In genomic region chr2:121094845-121095244, GRCh38 we compare ENCODE assay signal across 23 cellular contexts.
"Had no signal": no experiment of that assay in that cellular context is flagged by ENCODE, and none has a peak within 500 bp of the region (broad histone marks: within the 10 kb centered on the region; RNA-seq: fewer than 3 reads in every experiment).

No MANE protein-coding gene starts in this region.

- ATAC-seq: stimulated activated memory B cell treated with anti-CD40 and anti-IgM and Interleukin-4, amounts not matched to agents 10 μg/mL and 1 μg/mL and 100 μg/mL, for 72 hours had no signal

- DNase-seq: activated CD4-positive, alpha-beta T cell treated with anti-CD3 and anti-CD28 coated beads for 1 hour; esophagus squamous epithelium; stimulated activated CD4-positive, alpha-beta T cell treated with anti-CD3 and anti-CD28 coated beads, Interleukin-4, amount 100 ng/mL, for 4 hours; stimulated activated naive CD8-positive, alpha-beta T cell treated with anti-CD3 and anti-CD28 coated beads, Interleukin-15, amount 100 ng/mL, for 72 hours had no signal

- H3K36me3 ChIP-seq: esophagus squamous epithelium, neutrophil, ovary, vagina had no signal

- H3K4me3 Mint-ChIP-seq: activated CD4-positive, alpha-beta memory T cell treated with anti-CD3 and anti-CD28 coated beads, Interleukin-2, amount 10 ng/mL, durations not matched to agents 7 days and 5 days; activated CD4-positive, alpha-beta T cell treated with anti-CD3 and anti-CD28 coated beads, Interleukin-2, amount 10 ng/mL, durations not matched to agents 7 days and 5 days; central memory CD8-positive, alpha-beta T cell; dendritic cell treated with granulocyte-macrophage colony-stimulating factor and Interleukin-4, amounts not matched to agents 40 ng/mL and 50 ng/mL, for 4 days; endodermal cell; nephron; stimulated activated memory B cell treated with anti-CD40 and anti-IgM and Interleukin-4, amounts not matched to agents 10 μg/mL and 1 μg/mL and 100 μg/mL, for 72 hours; stimulated activated naive CD8-positive, alpha-beta T cell treated with anti-CD3 and anti-CD28 coated beads, Interleukin-15, amount 100 ng/mL, for 72 hours; type B pancreatic cell; WTC11 had no signal

- FAIRE-seq: bronchial epithelial cell, frontal cortex had no signal

- H3K9me3 ChIP-seq: neutrophil, ovary, vagina had no signal

- H3K4me1 Mint-ChIP-seq: activated CD4-positive, alpha-beta memory T cell treated with anti-CD3 and anti-CD28 coated beads, Interleukin-2, amount 10 ng/mL, durations not matched to agents 7 days and 5 days; activated CD4-positive, alpha-beta T cell treated with anti-CD3 and anti-CD28 coated beads, Interleukin-2, amount 10 ng/mL, durations not matched to agents 7 days and 5 days; central memory CD8-positive, alpha-beta T cell; endodermal cell; stimulated activated memory B cell treated with anti-CD40 and anti-IgM and Interleukin-4, amounts not matched to agents 10 μg/mL and 1 μg/mL and 100 μg/mL, for 72 hours; stimulated activated naive CD8-positive, alpha-beta T cell treated with anti-CD3 and anti-CD28 coated beads, Interleukin-15, amount 100 ng/mL, for 72 hours; WTC11 had no signal

- H2AFZ ChIP-seq: hepatocyte had no signal

- H3K4me2 ChIP-seq: hepatocyte, smooth muscle cell had no signal

- H3K4me3 ChIP-seq: esophagus squamous epithelium, hepatocyte, ovary, smooth muscle cell, vagina had no signal

- H3K9me3 Mint-ChIP-seq: activated CD4-positive, alpha-beta memory T cell treated with anti-CD3 and anti-CD28 coated beads, Interleukin-2, amount 10 ng/mL, durations not matched to agents 7 days and 5 days; activated CD4-positive, alpha-beta T cell treated with anti-CD3 and anti-CD28 coated beads, Interleukin-2, amount 10 ng/mL, durations not matched to agents 7 days and 5 days; activated naive CD4-positive, alpha-beta T cell treated with anti-CD3 and anti-CD28 coated beads, Interleukin-2, amount 50 U/mL, for 72 hours; activated T-helper 2 cell treated with anti-CD3 and anti-CD28 coated beads, Interferon-gamma antibody, Interleukin-2, Interleukin-4, amounts not matched to agents 10 μg/mL and 5 μg/mL and 100 μg/mL, durations not matched to agents 14 hours and 24 hours and 36 hours; central memory CD8-positive, alpha-beta T cell; dendritic cell treated with granulocyte-macrophage colony-stimulating factor and Interleukin-4, amounts not matched to agents 40 ng/mL and 50 ng/mL, for 4 days; nephron; stimulated activated memory B cell treated with anti-CD40 and anti-IgM and Interleukin-4, amounts not matched to agents 10 μg/mL and 1 μg/mL and 100 μg/mL, for 72 hours; stimulated activated naive CD8-positive, alpha-beta T cell treated with anti-CD3 and anti-CD28 coated beads, Interleukin-15, amount 100 ng/mL, for 72 hours; type B pancreatic cell had no signal

- H3K4me1 ChIP-seq: vagina had no signal

- H3K27ac Mint-ChIP-seq: activated CD4-positive, alpha-beta memory T cell treated with anti-CD3 and anti-CD28 coated beads, Interleukin-2, amount 10 ng/mL, durations not matched to agents 7 days and 5 days; activated CD4-positive, alpha-beta T cell treated with anti-CD3 and anti-CD28 coated beads, Interleukin-2, amount 10 ng/mL, durations not matched to agents 7 days and 5 days; activated naive CD4-positive, alpha-beta T cell treated with anti-CD3 and anti-CD28 coated beads, Interleukin-2, amount 50 U/mL, for 72 hours; activated T-helper 2 cell treated with anti-CD3 and anti-CD28 coated beads, Interferon-gamma antibody, Interleukin-2, Interleukin-4, amounts not matched to agents 10 μg/mL and 5 μg/mL and 100 μg/mL, durations not matched to agents 14 hours and 24 hours and 36 hours; dendritic cell treated with granulocyte-macrophage colony-stimulating factor and Interleukin-4, amounts not matched to agents 40 ng/mL and 50 ng/mL, for 4 days; endodermal cell; progenitor cell of endocrine pancreas; stimulated activated memory B cell treated with anti-CD40 and anti-IgM and Interleukin-4, amounts not matched to agents 10 μg/mL and 1 μg/mL and 100 μg/mL, for 72 hours; stimulated activated naive CD8-positive, alpha-beta T cell treated with anti-CD3 and anti-CD28 coated beads, Interleukin-15, amount 100 ng/mL, for 72 hours; type B pancreatic cell; WTC11 had no signal

- H3K27me3 ChIP-seq: hepatocyte, neutrophil, ovary, vagina had no signal

- H3K27me3 Mint-ChIP-seq: activated CD4-positive, alpha-beta T cell treated with anti-CD3 and anti-CD28 coated beads, Interleukin-2, amount 10 ng/mL, durations not matched to agents 7 days and 5 days had no signal

- H3K36me3 Mint-ChIP-seq: activated naive CD4-positive, alpha-beta T cell treated with anti-CD3 and anti-CD28 coated beads, Interleukin-2, amount 50 U/mL, for 72 hours; stimulated activated memory B cell treated with anti-CD40 and anti-IgM and Interleukin-4, amounts not matched to agents 10 μg/mL and 1 μg/mL and 100 μg/mL, for 72 hours; type B pancreatic cell had no signal

- H3K79me2 ChIP-seq: hepatocyte had no signal

- H3K27ac ChIP-seq: esophagus squamous epithelium, hepatocyte, neutrophil, ovary, vagina had no signal
